Comparison of ENCODE assay signal across 8 cellular contexts in the genomic region with DNA sequence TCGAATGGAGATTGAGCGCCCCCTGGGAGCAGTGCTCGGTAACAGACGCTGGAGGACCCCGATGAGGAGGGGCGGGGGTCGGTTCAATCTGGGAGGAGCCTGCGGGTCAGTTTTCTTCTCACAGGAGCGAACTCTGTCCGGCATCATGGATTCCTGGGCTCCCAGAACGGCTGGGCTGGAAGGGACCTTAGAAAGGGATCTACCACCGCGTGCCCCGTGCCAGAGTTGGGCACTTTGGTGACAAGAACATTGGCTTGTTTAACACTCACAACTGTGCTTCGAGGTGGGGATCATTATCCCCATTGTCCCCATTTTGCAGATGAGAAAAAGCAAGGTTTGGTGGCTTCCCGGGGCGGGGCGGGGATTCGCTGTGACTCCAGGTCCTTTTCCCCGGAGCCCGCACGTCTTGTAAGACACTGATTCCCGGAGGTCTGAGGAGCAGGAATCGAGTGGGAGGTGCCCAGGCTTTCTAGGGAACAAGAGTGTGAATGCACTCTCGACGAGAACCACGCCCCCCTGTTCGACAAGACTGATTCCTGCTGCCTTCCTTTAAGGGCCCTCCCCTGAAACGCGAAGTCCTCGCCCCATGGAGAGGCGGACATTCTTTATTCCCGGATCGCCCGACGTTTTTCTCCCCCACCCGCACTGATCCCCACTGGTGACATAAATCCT. TPM values are rescaled to one million over a fixed set of nuclear protein-coding genes. Genes with fewer than 3 reads are reported as not detected.
DNase-seq lines count a peak whose midpoint lies in the region; ATAC-seq, FAIRE-seq and TF ChIP-seq lines count a peak whose summit lies in the region.

No MANE protein-coding gene starts in this region.

- peak overlapping the region; percentile 77 for H3K4me3 ChIP-seq in ACC112 (ENCODE audit: low read depth, low read length)
- peak overlapping the region; percentile 3 to 70 (median 48) for H3K4me3 ChIP-seq in pancreas
- H3K4me3 ChIP-seq in thymus (ENCODE audit: low read length), result peak overlapping the region; percentile 75

- H3K36me3 ChIP-seq in ACC112 (ENCODE audit: insufficient read depth, low read length), result no peaks in the 10 kb centered on the region
- no peaks in the 10 kb centered on the region for H3K36me3 ChIP-seq in pancreas
- peaks cover 2% of the 10 kb centered on the region for H3K36me3 ChIP-seq in thymus (ENCODE audit: control insufficient read depth, insufficient read depth)

- peak; percentile 2 for ATAC-seq in GM18907 (IDR thresholded peaks at IDR 0.05; ENCODE audit: unreplicated experiment)
- ATAC-seq in Right ventricle myocardium superior (ENCODE audit: poor library complexity), result peak; percentile 38
- peak; percentile 35 to 57 (median 48) for ATAC-seq in pancreas

- peak; percentile 5 to 81 (median 76) for TF ChIP-seq CTCF in pancreas (IDR thresholded peaks at IDR 0.05)

- intact Hi-C loops in Right ventricle myocardium superior (cut with DNase I) (loop anchor here (2.0 to 10.0 kb wide), 2 partner anchors 77 to 1117 kb away; partner anchors contain the start of gene MAZ), pancreas (cut with DNase I) (no loop called here)

- no peaks in the 10 kb centered on the region for H3K9me3 ChIP-seq in pancreas
- H3K9me3 ChIP-seq in thymus (ENCODE audit: control insufficient read depth), result no peaks in the 10 kb centered on the region

- DNase-seq in NCI-H1092 treated with DMSO at 0.1 percent for 48 hours (lab: John Stamatoyannopoulos, UW) (peak; percentile 92), SKM-1 treated with dmso at 0.1 percent for 144 hours (lab: John Stamatoyannopoulos, UW; ENCODE audit: unreplicated experiment) (peak; percentile 69), Right ventricle myocardium superior (peak; percentile 92), pancreas (peak; percentile 89 to 93 (median 92))
- peak; percentile 77 for DNase-seq in activated naive CD8-positive, alpha-beta T cell treated with anti-CD3 and anti-CD28 coated beads, Interleukin-2, amount 50 U/mL, for 16 hours (ENCODE audit: low read depth, low spot score)

- no peaks in the 10 kb centered on the region for H3K79me2 ChIP-seq in ACC112 (ENCODE audit: control insufficient read depth, insufficient read depth, low read length, unreplicated experiment)

- WGBS in pancreas, 2 donors, result 0% methylated on average over 35 to 37 of the region's 37 CpGs
- under 1% methylated on average over 37 of the region's 37 CpGs for WGBS in thymus

- no peak for FAIRE-seq in pancreas (lab: Jason Lieb, UNC)

- H2AFZ ChIP-seq in ACC112 (ENCODE audit: low read length, unreplicated experiment), result peak overlapping the region; percentile 30

- no peaks in the 10 kb centered on the region for H3K4me1 ChIP-seq in ACC112 (ENCODE audit: control insufficient read depth, insufficient read depth, low read length, unreplicated experiment)
- no peaks in the 10 kb centered on the region for H3K4me1 ChIP-seq in pancreas
- no peaks in the 10 kb centered on the region for H3K4me1 ChIP-seq in thymus (ENCODE audit: control insufficient read depth, insufficient read depth, low read length)

- H3K27me3 ChIP-seq in ACC112 (ENCODE audit: insufficient read depth, low read length) (no peaks in the 10 kb centered on the region), pancreas (no peaks in the 10 kb centered on the region), thymus (ENCODE audit: control insufficient read depth, insufficient read depth) (no peaks in the 10 kb centered on the region)

- H3K27ac ChIP-seq in ACC112 (ENCODE audit: low read depth, low read length) (peak overlapping the region; percentile 45; the same call in 1 of the 2 replicates), pancreas (peak overlapping the region; percentile 71 to 95 (median 85)), thymus (ENCODE audit: low read depth) (peak overlapping the region; percentile 81)

RNA-seq across cellular contexts. Expression of gene FBXL19, which starts 1.5 kb away (rescaled TPM):
- total RNA-seq in Right ventricle myocardium superior, result 4.7 TPM
- total RNA-seq in pancreas, result 10 to 100 TPM in 1 of 6 donors, 1 to 10 TPM in 5; 3.8 to 13.5 (median 4.6) TPM
- polyA plus RNA-seq in pancreas, result 10 to 100 TPM; 10.1 to 26.8 TPM
- polyA plus RNA-seq in thymus, result 17.0 TPM

RNA-seq across cellular contexts. Expression of gene CTF1, which starts 25.5 kb away (rescaled TPM):
- 6.5 TPM for total RNA-seq in Right ventricle myocardium superior
- total RNA-seq in pancreas, result 1 to 10 TPM; 1.6 to 3.2 (median 1.9) TPM
- polyA plus RNA-seq in pancreas, result 1 to 10 TPM; 2.5 to 2.9 TPM
- 3.8 TPM for polyA plus RNA-seq in thymus

RNA-seq across cellular contexts. Expression of gene ORAI3, which starts 27.0 kb away (rescaled TPM):
- total RNA-seq in Right ventricle myocardium superior (9.5 TPM), pancreas (10 to 100 TPM in 4 of 6 donors, 1 to 10 TPM in 2; 8.6 to 12.5 (median 11.4) TPM)
- polyA plus RNA-seq in pancreas (10 to 100 TPM in 1 of 2 donors, 1 to 10 TPM in 1; 9.5 to 10.3 TPM), thymus (26.4 TPM)

RNA-seq across cellular contexts. Expression of gene BCL7C, which starts 28.0 kb away (rescaled TPM):
- total RNA-seq in Right ventricle myocardium superior, result 28.8 TPM
- total RNA-seq in pancreas, result 10 to 100 TPM in 4 of 6 donors, 1 to 10 TPM in 2; 9.2 to 14.1 (median 10.7) TPM
- 10 to 100 TPM; 22.3 to 29.3 TPM for polyA plus RNA-seq in pancreas
- polyA plus RNA-seq in thymus, result 29.2 TPM

RNA-seq across cellular contexts. Expression of gene SETD1A, which starts 35.7 kb away (rescaled TPM):
- total RNA-seq in Right ventricle myocardium superior, result 6.9 TPM
- 10 to 100 TPM in 1 of 6 donors, 1 to 10 TPM in 5; 6.5 to 10.6 (median 8.3) TPM for total RNA-seq in pancreas
- polyA plus RNA-seq in pancreas, result 10 to 100 TPM; 12.8 to 17.9 TPM
- polyA plus RNA-seq in thymus, result 13.1 TPM

Comparison
In these comparisons a context has a peak if more than half of its experiments do, and no peak if none do; other contexts are left out.
1. Peak in every context shown above with its lines: DNase-seq, ATAC-seq, H3K4me3 ChIP-seq and H3K27ac ChIP-seq.